In genomic region chr7:2553108-2553507, GRCh38 we compare ENCODE assay signal across 16 cellular contexts. TPM values are rescaled to one million over a fixed set of nuclear protein-coding genes. Genes with fewer than 3 reads are reported as not detected.
DNase-seq lines count a peak whose midpoint lies in the region; FAIRE-seq and TF ChIP-seq lines count a peak whose summit lies in the region.
"Had no signal": no experiment of that assay in that cellular context is flagged by ENCODE, and none has a peak within 500 bp of the region (broad histone marks: within the 10 kb centered on the region; RNA-seq: fewer than 3 reads in every experiment).

No MANE protein-coding gene starts in this region.

- H3K27ac ChIP-seq in astrocyte (ENCODE audit: low read depth, low read length), result no peak overlapping the region
- H3K27ac ChIP-seq: cardiac muscle cell, tibial artery had no signal

- H3K79me2 ChIP-seq in Loucy (ENCODE audit: insufficient read depth, low read length) (peaks cover 47% of the 10 kb centered on the region), astrocyte (ENCODE audit: insufficient read depth, low read length) (peaks cover 11% of the 10 kb centered on the region)

- H3K4me1 Mint-ChIP-seq in astrocyte (ENCODE audit: low read depth, unreplicated experiment), result peaks cover 1% of the 10 kb centered on the region
- peaks cover 23% of the 10 kb centered on the region for H3K4me1 Mint-ChIP-seq in neural crest cell

- H3K36me3 Mint-ChIP-seq in astrocyte (ENCODE audit: low read depth, unreplicated experiment) (peaks cover 2% of the 10 kb centered on the region), neural crest cell (ENCODE audit: low read depth) (peaks cover 4% of the 10 kb centered on the region)

- peak; percentile 50 for DNase-seq in activated effector memory CD4-positive, alpha-beta T cell treated with anti-CD3 and anti-CD28 coated beads, Interleukin-2, amount 50 U/mL, for 16 hours
- no peak for DNase-seq in activated effector memory CD4-positive, alpha-beta T cell treated with Interleukin-2 at 50 U/mL for 16 hours
- DNase-seq in astrocyte (ENCODE audit: low read depth) (no peak), neural crest cell (ENCODE audit: low read depth, low spot score) (no peak), NCI-H526 treated with DMSO at 0.1 percent for 48 hours (lab: John Stamatoyannopoulos, UW) (no peak), NCI-H1048 (lab: John Stamatoyannopoulos, UW) (no peak), NK-92 (lab: John Stamatoyannopoulos, UW; ENCODE audit: unreplicated experiment) (no peak)
- DNase-seq: activated naive CD4-positive, alpha-beta T cell treated with Interleukin-2 at 50 U/mL for 16 hours; NCI-H1417 treated with DMSO at 0.1 percent for 48 hours; NCI-H2227 treated with DMSO at 0.1 percent for 48 hours; retina; stimulated activated CD4-positive, alpha-beta T cell treated with anti-CD3 and anti-CD28 coated beads, Interleukin-1b, Interleukin-23, amount 100 ng/mL, for 48 hours had no signal

- H4K20me1 ChIP-seq in Loucy (ENCODE audit: insufficient read depth, low read length, poor library complexity, severe bottlenecking) (peaks cover 23% of the 10 kb centered on the region), astrocyte (ENCODE audit: insufficient read depth, low read length) (peaks cover 20% of the 10 kb centered on the region)

- no peak overlapping the region for H3K27ac Mint-ChIP-seq in astrocyte (ENCODE audit: unreplicated experiment)
- no peak overlapping the region for H3K27ac Mint-ChIP-seq in neural crest cell (ENCODE audit: unreplicated experiment)

- no peaks in the 10 kb centered on the region for H3K27me3 Mint-ChIP-seq in astrocyte (ENCODE audit: low read depth, unreplicated experiment)
- no peaks in the 10 kb centered on the region for H3K27me3 Mint-ChIP-seq in neural crest cell (ENCODE audit: low read depth)

- H3K4me1 ChIP-seq in Loucy (ENCODE audit: insufficient read depth, low read length, poor library complexity, severe bottlenecking) (peaks cover 45% of the 10 kb centered on the region), astrocyte (ENCODE audit: insufficient read depth, low read length) (peaks cover 8% of the 10 kb centered on the region)

- H2AFZ ChIP-seq in Loucy (ENCODE audit: low read length) (no peak overlapping the region), astrocyte (ENCODE audit: low read depth, low read length) (no peak overlapping the region)

- H3K27me3 ChIP-seq in Loucy (ENCODE audit: insufficient read depth, low read length, poor library complexity, severe bottlenecking) (no peaks in the 10 kb centered on the region), astrocyte (ENCODE audit: insufficient read depth, low read length) (no peaks in the 10 kb centered on the region)
- H3K27me3 ChIP-seq: cardiac muscle cell, tibial artery had no signal

- H3K9me3 Mint-ChIP-seq in astrocyte (ENCODE audit: unreplicated experiment), result no peaks in the 10 kb centered on the region
- no peaks in the 10 kb centered on the region for H3K9me3 Mint-ChIP-seq in neural crest cell

- H3K36me3 ChIP-seq in Loucy (ENCODE audit: insufficient read depth, low read length) (0 out of 2 replicates have a peak, but pooled peaks cover 3% of the 10 kb centered on the region), astrocyte (ENCODE audit: insufficient read depth, low read length) (no peaks in the 10 kb centered on the region)

- H3K9me3 ChIP-seq in Loucy (ENCODE audit: insufficient read depth, low read depth, low read length) (no peaks in the 10 kb centered on the region), astrocyte (ENCODE audit: insufficient read depth, low read depth, low read length) (no peaks in the 10 kb centered on the region)
- H3K9me3 ChIP-seq: tibial artery had no signal

- H3K4me3 Mint-ChIP-seq in astrocyte (ENCODE audit: unreplicated experiment), result peak overlapping the region; percentile 36
- H3K4me3 Mint-ChIP-seq in neural crest cell, result peak overlapping the region; percentile 98

- TF ChIP-seq CTCF in Loucy (conservative IDR thresholded peaks at IDR 0.05; ENCODE audit: low read length) (no peak), astrocyte (IDR thresholded peaks at IDR 0.05; ENCODE audit: insufficient read depth, low read depth, low read length) (no peak), neural crest cell (conservative IDR thresholded peaks at IDR 0.05) (no peak)

- H3F3A ChIP-seq in Loucy (ENCODE audit: low read depth), result peaks cover 8% of the 10 kb centered on the region; the same call in 1 of the 2 replicates

- peak overlapping the region; percentile 90 for H3K4me2 ChIP-seq in Loucy (ENCODE audit: low read depth, low read length, poor library complexity, severe bottlenecking)
- no peak overlapping the region for H3K4me2 ChIP-seq in astrocyte (ENCODE audit: low read length)

- no peaks in the 10 kb centered on the region for H3K9me2 ChIP-seq in Loucy (replicated peaks; ENCODE audit: low read depth, low read length)

- H3K9ac ChIP-seq in Loucy (ENCODE audit: low read depth, low read length, poor library complexity, severe bottlenecking) (peak overlapping the region; percentile 91), astrocyte (ENCODE audit: low read length) (no peak overlapping the region)

- H3K4me3 ChIP-seq in Loucy (ENCODE audit: low read length, poor library complexity, severe bottlenecking), result peak overlapping the region; percentile 74
- H3K4me3 ChIP-seq in astrocyte (ENCODE audit: insufficient read depth, low read depth, low read length), result no peak overlapping the region
- H3K4me3 ChIP-seq: cardiac muscle cell, tibial artery had no signal

- no peak for FAIRE-seq in astrocyte (lab: Jason Lieb, UNC)
- FAIRE-seq: endometrium had no signal

RNA-seq across cellular contexts. Expression of gene BRAT1, which starts 2.2 kb away (rescaled TPM):
- total RNA-seq in astrocyte (18.7 and 19.7 TPM in 2 replicates), neural crest cell (47.3 and 52.7 TPM in 2 replicates)

RNA-seq across cellular contexts. Expression of gene IQCE, which starts 5.7 kb away (rescaled TPM):
- total RNA-seq in astrocyte, result 13.1 and 13.8 TPM in 2 replicates
- 18.4 and 22.4 TPM in 2 replicates for total RNA-seq in neural crest cell

RNA-seq across cellular contexts. Expression of gene LFNG, which starts 33.5 kb away (rescaled TPM):
- total RNA-seq in astrocyte, result 58.6 and 76.9 TPM in 2 replicates
- total RNA-seq in neural crest cell, result 39.0 and 44.9 TPM in 2 replicates
